Comparison of ENCODE assay signal across 8 cellular contexts in the genomic region with DNA sequence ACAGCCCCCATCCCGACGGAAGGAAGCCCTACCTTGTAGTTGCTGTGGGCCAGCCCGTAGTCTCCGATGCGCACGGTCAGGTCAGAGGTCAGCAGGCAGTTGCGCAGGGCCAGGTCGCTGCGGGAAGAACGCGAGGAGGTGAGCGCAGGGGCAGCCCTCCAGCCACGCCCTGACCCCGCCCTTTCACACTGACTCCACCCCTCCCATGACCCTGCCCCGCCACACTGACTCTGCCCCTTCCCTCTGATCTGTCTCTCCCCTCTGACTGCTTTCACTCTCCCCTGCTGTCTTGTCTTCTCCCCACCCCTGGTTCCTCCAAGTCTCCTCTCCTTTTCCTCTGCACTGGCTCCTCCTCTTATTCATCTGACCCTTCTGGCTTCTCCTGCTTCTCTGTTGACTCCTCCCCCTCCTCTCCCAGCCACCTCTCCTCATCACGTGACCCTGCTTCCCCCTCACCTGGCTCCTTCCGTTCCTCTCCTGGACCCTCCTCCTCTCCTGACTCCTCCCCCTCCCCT. TPM values are rescaled to one million over a fixed set of nuclear protein-coding genes. Genes with fewer than 3 reads are reported as not detected.
DNase-seq lines count a peak whose midpoint lies in the region; ATAC-seq lines count a peak whose summit lies in the region.

No MANE protein-coding gene starts in this region.

- no peaks in the 10 kb centered on the region for H3K79me1 ChIP-seq in neuronal stem cell (ENCODE audit: low read depth, low read length)

- H2BK120ac ChIP-seq in neuronal stem cell (ENCODE audit: low read depth, low read length) = no peak overlapping the region

- H2AFZ ChIP-seq in neuronal stem cell (ENCODE audit: low read length) = no peak overlapping the region

- no peaks in the 10 kb centered on the region for H3K36me3 Mint-ChIP-seq in T-helper 2 cell treated with Interferon-gamma antibody and Interleukin-4, amounts not matched to agents 5 μg/mL and 100 μg/mL, for 36 hours (ENCODE audit: low read depth)

- H4K91ac ChIP-seq in neuronal stem cell (ENCODE audit: low read depth, low read length, poor library complexity) = peak overlapping the region; percentile 95

- H3K4me3 Mint-ChIP-seq in T-helper 2 cell treated with Interferon-gamma antibody and Interleukin-4, amounts not matched to agents 5 μg/mL and 100 μg/mL, for 36 hours = peak overlapping the region; percentile 63

- H3K4me2 ChIP-seq in neuronal stem cell (ENCODE audit: insufficient read depth, low read length, poor library complexity, severe bottlenecking) = peak overlapping the region; percentile 79

- H2BK5ac ChIP-seq in neuronal stem cell (ENCODE audit: low read length) = no peak overlapping the region

- H3K9me3 ChIP-seq in ES-I3 (ENCODE audit: control insufficient read depth, insufficient read depth, low read length) (no peaks in the 10 kb centered on the region), neuronal stem cell (replicated peaks in 1 of 2; ENCODE audit: control insufficient read depth in 2 of 2, insufficient read depth in 1 of 2, low read depth in 1 of 2, low read length in 2 of 2) (peaks cover 0 to 1% of the 10 kb centered on the region in 2 donors)

- H3K4me1 Mint-ChIP-seq in T-helper 2 cell treated with Interferon-gamma antibody and Interleukin-4, amounts not matched to agents 5 μg/mL and 100 μg/mL, for 36 hours (ENCODE audit: low read depth) = peaks cover 5% of the 10 kb centered on the region

- H3K4me3 ChIP-seq in neuronal stem cell (ENCODE audit: low read length in 2 of 2) = peak overlapping the region in 1 of 2 donors; percentile 72

- ATAC-seq in HG03108 (IDR thresholded peaks at IDR 0.05; ENCODE audit: unreplicated experiment) = no peak

- peaks cover 0 to 39% (median 0%) of the 10 kb centered on the region in 3 experiments for H3K27me3 ChIP-seq in neuronal stem cell (ENCODE audit: control insufficient read depth in 3 of 3, insufficient read depth in 3 of 3, low read depth in 1 of 3, low read length in 3 of 3)

- H2AK5ac ChIP-seq in neuronal stem cell (ENCODE audit: low read depth, low read length) = peak overlapping the region; percentile 99

- no CpG with 5 or more reads among the region's 17 CpGs for WGBS in neuronal stem cell (ENCODE audit: extremely low coverage in 2 of 2, insufficient read length in 2 of 2, insufficient replicate concordance in 1 of 2), 2 donors

- peak overlapping the region; percentile 79 for H3K27ac Mint-ChIP-seq in T-helper 2 cell treated with Interferon-gamma antibody and Interleukin-4, amounts not matched to agents 5 μg/mL and 100 μg/mL, for 36 hours

- peak overlapping the region; percentile 69 for H3K27ac ChIP-seq in neuronal stem cell (replicated peaks; ENCODE audit: low read length)

- DNase-seq in NCI-H1417 (lab: John Stamatoyannopoulos, UW) (peak; percentile 96 to 99 (median 98)), ecto neural progenitor cell (ENCODE audit: low spot score) (peak; percentile 88), neuronal stem cell (ENCODE audit: low spot score) (no peak), C1 segment of cervical spinal cord (lab: John Stamatoyannopoulos, UW) (no peak), KG1 (lab: John Stamatoyannopoulos, UW) (no peak)
- peak; percentile 38 for DNase-seq in T-helper 2 cell treated with Interferon-gamma antibody and Interleukin-4, amounts not matched to agents 5 μg/mL and 100 μg/mL, for 36 hours (ENCODE audit: low spot score)

- H3K23ac ChIP-seq in neuronal stem cell (ENCODE audit: low read depth, low read length, poor library complexity) = peak overlapping the region; percentile 92

- H3K27me3 Mint-ChIP-seq in T-helper 2 cell treated with Interferon-gamma antibody and Interleukin-4, amounts not matched to agents 5 μg/mL and 100 μg/mL, for 36 hours (ENCODE audit: low read depth) = peaks cover 2% of the 10 kb centered on the region

- H3K36me3 ChIP-seq in ES-I3 (ENCODE audit: insufficient read depth, low read length) (no peaks in the 10 kb centered on the region), neuronal stem cell (replicated peaks in 1 of 2; ENCODE audit: control insufficient read depth in 2 of 2, insufficient read depth in 2 of 2, low read length in 2 of 2) (no peaks in the 10 kb centered on the region)

- H2BK15ac ChIP-seq in neuronal stem cell (ENCODE audit: low read length) = peak overlapping the region; percentile 71

- H3K9me3 Mint-ChIP-seq in T-helper 2 cell treated with Interferon-gamma antibody and Interleukin-4, amounts not matched to agents 5 μg/mL and 100 μg/mL, for 36 hours = no peaks in the 10 kb centered on the region

- peak overlapping the region; percentile 95 for H3K18ac ChIP-seq in neuronal stem cell (ENCODE audit: low read length)

- H3K4me1 ChIP-seq in ES-I3 (ENCODE audit: insufficient read depth, low read length) (no peaks in the 10 kb centered on the region; the same call in 1 of the 2 replicates), neuronal stem cell (ENCODE audit: control insufficient read depth in 2 of 2, insufficient read depth in 1 of 2, low read depth in 1 of 2, low read length in 2 of 2) (peaks cover 0 to 12% of the 10 kb centered on the region in 2 donors)

- H3K9ac ChIP-seq in ES-I3 (ENCODE audit: low read depth, low read length) (peak overlapping the region; percentile 75), neuronal stem cell (ENCODE audit: low read depth, low read length, poor library complexity) (peak overlapping the region; percentile 72)

- no peak overlapping the region for H3K4ac ChIP-seq in neuronal stem cell (ENCODE audit: low read length)

- no peak overlapping the region for H4K8ac ChIP-seq in neuronal stem cell (ENCODE audit: low read depth, low read length)

- peak overlapping the region; percentile 98 for H2BK12ac ChIP-seq in neuronal stem cell (ENCODE audit: low read length)

- peak overlapping the region; percentile 99 for H3K14ac ChIP-seq in neuronal stem cell (ENCODE audit: low read length)

RNA-seq across cellular contexts. Expression of a gene that starts 10.1 kb away (rescaled TPM):
- polyA plus RNA-seq in neuronal stem cell (2013, experiment 1 of 2) = 7.9 TPM
- 7.5 TPM for polyA plus RNA-seq in neuronal stem cell (2013, experiment 2 of 2)

RNA-seq across cellular contexts. Expression of a gene that starts 32.3 kb away (rescaled TPM):
- 67.8 TPM for polyA plus RNA-seq in neuronal stem cell (2013, experiment 1 of 2)
- 64.1 TPM for polyA plus RNA-seq in neuronal stem cell (2013, experiment 2 of 2)

RNA-seq across cellular contexts. Expression of a gene that starts 46.1 kb away (rescaled TPM):
- polyA plus RNA-seq in neuronal stem cell (2013, experiment 1 of 2) = 0.52 TPM
- polyA plus RNA-seq in neuronal stem cell (2013, experiment 2 of 2) = 0.69 TPM

RNA-seq across cellular contexts. Expression of a gene that starts 50.5 kb away (rescaled TPM):
- 0.13 TPM for polyA plus RNA-seq in neuronal stem cell (2013, experiment 1 of 2)
- 0.18 TPM for polyA plus RNA-seq in neuronal stem cell (2013, experiment 2 of 2)

RNA-seq across cellular contexts. Expression of a gene that starts 55.7 kb away (rescaled TPM):
- polyA plus RNA-seq in neuronal stem cell (2013, experiment 1 of 2) = 11.2 TPM
- polyA plus RNA-seq in neuronal stem cell (2013, experiment 2 of 2) = 11.1 TPM

Comparison
In these comparisons a context has a peak if more than half of its experiments do, and no peak if none do; other contexts are left out.
1. DNase-seq: peak in NCI-H1417 (3 of 3), T-helper 2 cell treated with Interferon-gamma antibody and Interleukin-4, amounts not matched to agents 5 μg/mL and 100 μg/mL, for 36 hours (single experiment) and ecto neural progenitor cell (single experiment); none in neuronal stem cell (single experiment), C1 segment of cervical spinal cord (0 of 14) and KG1 (single experiment).